8 cellular contexts compared by ENCODE assay signal in genomic region chr3:64687781-64688515, GRCh38. TPM values are rescaled to one million over a fixed set of nuclear protein-coding genes. Genes with fewer than 3 reads are reported as not detected.
DNase-seq lines count a peak whose midpoint lies in the region; ATAC-seq and TF ChIP-seq lines count a peak whose summit lies in the region.

ADAMTS9 (minus strand) TSS chr3:64688000; CDS start chr3:64687657, 343 bp downstream.

- no peak within 1 kb of the TSS for H2AK5ac ChIP-seq in H9 (ENCODE audit: insufficient read length, low read length)

- no peak within 1 kb of the TSS for H3K4ac ChIP-seq in H9 (ENCODE audit: low read depth, low read length)

- H3K27ac Mint-ChIP-seq in H9: no peak within 1 kb of the TSS; a peak in 1 of 7 replicates
- no peak within 1 kb of the TSS for H3K27ac Mint-ChIP-seq in activated naive CD8-positive, alpha-beta T cell treated with anti-CD3 and anti-CD28 coated beads, Interleukin-2, amount 10 ng/mL, durations not matched to agents 7 days and 5 days

- H3K9ac ChIP-seq in H9 (ENCODE audit: extremely low read depth, insufficient read length, low read length): no peak within 1 kb of the TSS

- no peaks in the 10 kb centered on the region for H3K79me2 ChIP-seq in H9 (ENCODE audit: insufficient read depth, low read length)

- peaks cover 39% of the 10 kb centered on the region for H3K27me3 ChIP-seq in H9 (ENCODE audit: insufficient read depth, low read length)

- H4K91ac ChIP-seq in H9 (ENCODE audit: insufficient read length, low read depth, low read length): no peak within 1 kb of the TSS

- in situ Hi-C loops in G401 (cut with HindIII; ENCODE audit: low sequenced_read_pairs): no loop called here

- peaks cover 0 to 2% of the 10 kb centered on the region in 2 experiments; a peak in 2 of 5 replicates for H3K9me3 Mint-ChIP-seq in H9
- H3K9me3 Mint-ChIP-seq in activated naive CD8-positive, alpha-beta T cell treated with anti-CD3 and anti-CD28 coated beads, Interleukin-2, amount 10 ng/mL, durations not matched to agents 7 days and 5 days: peaks cover 5% of the 10 kb centered on the region

- no peaks in the 10 kb centered on the region for H3K9me3 ChIP-seq in H9 (ENCODE audit: control insufficient read depth, low read depth, low read length)

- H3K4me2 ChIP-seq in H9 (ENCODE audit: insufficient read depth, insufficient read length, low read length): peak within 1 kb of the TSS; percentile 85

- H3K27me3 Mint-ChIP-seq in H9 (ENCODE audit: low read depth): peaks cover 88% of the 10 kb centered on the region
- peaks cover 53% of the 10 kb centered on the region for H3K27me3 Mint-ChIP-seq in activated naive CD8-positive, alpha-beta T cell treated with anti-CD3 and anti-CD28 coated beads, Interleukin-2, amount 10 ng/mL, durations not matched to agents 7 days and 5 days

- DNase-seq in H9: peak; percentile 82
- no peak for DNase-seq in activated naive CD8-positive, alpha-beta T cell treated with anti-CD3 and anti-CD28 coated beads, Interleukin-2, amount 10 ng/mL, durations not matched to agents 7 days and 5 days
- DNase-seq in Right ventricle myocardium inferior (ENCODE audit: missing footprints): peak; percentile 87
- DNase-seq in omental fat pad (ENCODE audit: low spot score): no peak
- no peak for DNase-seq in activated CD4-positive, alpha-beta T cell treated with anti-CD3 and anti-CD28 coated beads, Interleukin-2, amount 50 U/mL, for 48 hours
- DNase-seq in G401 (ENCODE audit: low spot score): no peak

- H3K36me3 Mint-ChIP-seq in H9 (ENCODE audit: insufficient read depth in 1 of 3, low read depth in 3 of 3): no peaks in the 10 kb centered on the region
- H3K36me3 Mint-ChIP-seq in activated naive CD8-positive, alpha-beta T cell treated with anti-CD3 and anti-CD28 coated beads, Interleukin-2, amount 10 ng/mL, durations not matched to agents 7 days and 5 days: no peaks in the 10 kb centered on the region

- H3K4me3 Mint-ChIP-seq in H9: peak within 1 kb of the TSS; percentile 68 to 92
- peak within 1 kb of the TSS; percentile 37 for H3K4me3 Mint-ChIP-seq in activated naive CD8-positive, alpha-beta T cell treated with anti-CD3 and anti-CD28 coated beads, Interleukin-2, amount 10 ng/mL, durations not matched to agents 7 days and 5 days

- no peak within 1 kb of the TSS for H2BK120ac ChIP-seq in H9 (ENCODE audit: low read depth, low read length, poor library complexity, severe bottlenecking)

- no peak within 1 kb of the TSS for H2BK15ac ChIP-seq in H9 (ENCODE audit: low read depth, low read length)

- no peaks in the 10 kb centered on the region; the same call in 1 of the 2 replicates for H3K4me1 ChIP-seq in H9 (ENCODE audit: insufficient read depth, low read length)

- no peak within 1 kb of the TSS for H3K23ac ChIP-seq in H9 (ENCODE audit: insufficient read length, low read depth, low read length)

- H3K23me2 ChIP-seq in H9 (ENCODE audit: insufficient read length, low read depth, low read length, poor library complexity, severe bottlenecking): peaks cover 37% of the 10 kb centered on the region

- no peak for ATAC-seq in activated naive CD8-positive, alpha-beta T cell treated with anti-CD3 and anti-CD28 coated beads, Interleukin-2, amount 10 ng/mL, durations not matched to agents 7 days and 5 days (ENCODE audit: low read depth)
- peak; percentile 62 for ATAC-seq in Right ventricle myocardium inferior
- peak; percentile 43 for ATAC-seq in omental fat pad (ENCODE audit: low FRiP score)
- no peak for ATAC-seq in GM21528 (IDR thresholded peaks at IDR 0.05; ENCODE audit: low FRiP score, unreplicated experiment)
- no peak for ATAC-seq in GM19395 (IDR thresholded peaks at IDR 0.05; ENCODE audit: unreplicated experiment)

- no peaks in the 10 kb centered on the region for H3K79me1 ChIP-seq in H9 (ENCODE audit: insufficient read depth, low read depth, low read length, poor library complexity, severe bottlenecking)

- H4K20me1 ChIP-seq in H9 (ENCODE audit: control insufficient read depth, insufficient read depth, insufficient read length): no peaks in the 10 kb centered on the region

- WGBS in H9 (ENCODE audit: extremely low coverage, insufficient read length, low lambda C conversion rate): no CpG with 5 or more reads among the region's 58 CpGs

- TF ChIP-seq CTCF in H9 (conservative IDR thresholded peaks at IDR 0.05) (no peak), omental fat pad (IDR thresholded peaks at IDR 0.05) (no peak)

- no peak within 1 kb of the TSS for H4K8ac ChIP-seq in H9 (replicated peaks; ENCODE audit: insufficient read length, low read depth, low read length)

- POLR2A ChIA-PET in activated naive CD8-positive, alpha-beta T cell treated with anti-CD3 and anti-CD28 coated beads, Interleukin-2, amount 10 ng/mL, durations not matched to agents 7 days and 5 days (lab: Charles Lee): no interaction called here

- H2BK20ac ChIP-seq in H9 (ENCODE audit: low read depth, low read length, poor library complexity, severe bottlenecking): no peak within 1 kb of the TSS

- peaks cover 59 to 69% of the 10 kb centered on the region in 2 experiments for H3K4me1 Mint-ChIP-seq in H9
- H3K4me1 Mint-ChIP-seq in activated naive CD8-positive, alpha-beta T cell treated with anti-CD3 and anti-CD28 coated beads, Interleukin-2, amount 10 ng/mL, durations not matched to agents 7 days and 5 days: peaks cover 3% of the 10 kb centered on the region

- H2AFZ ChIP-seq in H9 (ENCODE audit: low read length): no peak within 1 kb of the TSS

- no peak within 1 kb of the TSS for H3T11ph ChIP-seq in H9 (ENCODE audit: low read length)

- no peak within 1 kb of the TSS for H2BK5ac ChIP-seq in H9 (ENCODE audit: insufficient read length, low read length)

- intact Hi-C loops in Right ventricle myocardium inferior (cut with DNase I): loop anchor here (5.0 to 10.0 kb wide), 5 partner anchors 76 to 557 kb away; no protein-coding TSS in a partner anchor

- no peak within 1 kb of the TSS for H4K5ac ChIP-seq in H9 (ENCODE audit: insufficient read length, low read depth, low read length)

- H3K18ac ChIP-seq in H9 (ENCODE audit: insufficient read length, low read depth, low read length): no peak within 1 kb of the TSS

- H3K14ac ChIP-seq in H9 (ENCODE audit: insufficient read depth, low read length): no peak within 1 kb of the TSS

- no peak within 1 kb of the TSS for H3K27ac ChIP-seq in H9 (ENCODE audit: insufficient read length, low read depth, low read length)

- H3K56ac ChIP-seq in H9 (ENCODE audit: insufficient read length, low read depth, low read length): no peak within 1 kb of the TSS

- no peak within 1 kb of the TSS for H2BK12ac ChIP-seq in H9 (ENCODE audit: insufficient read length, low read depth, low read length)

RNA-seq across cellular contexts. Expression of gene ADAMTS9, which starts in this region (rescaled TPM):
- total RNA-seq in H9 (2021): 0.18 and 0.46 TPM in 2 replicates
- not detected for total RNA-seq in activated naive CD8-positive, alpha-beta T cell treated with anti-CD3 and anti-CD28 coated beads, Interleukin-2, amount 10 ng/mL, durations not matched to agents 7 days and 5 days
- total RNA-seq in Right ventricle myocardium inferior: 19.9 TPM
- 1,000 to 10,000 TPM in 1 of 4 donors, 100 to 1,000 TPM in 3; 136 to 1,116 (median 230) TPM for total RNA-seq in omental fat pad
- total RNA-seq in G401 (2014; rRNA removed; shearing (Covaris generic)): 0.06 TPM in 1 of 2 replicates, not detected in the other

Comparison
In these comparisons a context has a peak if more than half of its experiments do, and no peak if none do; other contexts are left out.
1. RNA of gene ADAMTS9 (total RNA-seq): 136 to 1,116 TPM in omental fat pad and 19.9 TPM in Right ventricle myocardium inferior (single experiment); 0.18 to 0.46 TPM in H9, not detected in activated naive CD8-positive, alpha-beta T cell treated with anti-CD3 and anti-CD28 coated beads, Interleukin-2, amount 10 ng/mL, durations not matched to agents 7 days and 5 days and 0.06 TPM in G401; every median in the first group is over 10 times any median in the second.
2. Peak in DNase-seq and H3K4me2 ChIP-seq in H9; RNA of the gene not detected or under 1 TPM.
3. ATAC-seq: peak in Right ventricle myocardium inferior (single experiment) and omental fat pad (single experiment); none in activated naive CD8-positive, alpha-beta T cell treated with anti-CD3 and anti-CD28 coated beads, Interleukin-2, amount 10 ng/mL, durations not matched to agents 7 days and 5 days (single experiment), GM21528 (single experiment) and GM19395 (single experiment).